In genomic region chr6:135322427-135323201, GRCh38 we compare ENCODE assay signal across 8 cellular contexts.
DNase-seq lines count a peak whose midpoint lies in the region; ATAC-seq and TF ChIP-seq lines count a peak whose summit lies in the region.

No MANE protein-coding gene starts in this region.

- no peak overlapping the region for H3K4me3 Mint-ChIP-seq in activated CD4-positive, alpha-beta memory T cell treated with anti-CD3 and anti-CD28 coated beads for 36 hours
- no peak overlapping the region for H3K4me3 Mint-ChIP-seq in T-cell

- peak; percentile 41 for ATAC-seq in GM18858 (IDR thresholded peaks at IDR 0.05; ENCODE audit: unreplicated experiment)
- ATAC-seq in GM21529 (IDR thresholded peaks at IDR 0.05; ENCODE audit: unreplicated experiment), result peak; percentile 71
- peak; percentile 60 for ATAC-seq in HG03457 (IDR thresholded peaks at IDR 0.05; ENCODE audit: unreplicated experiment)
- ATAC-seq in T-cell (replicated peaks in 1 of 4), result no peak

- H3K4me1 Mint-ChIP-seq in activated CD4-positive, alpha-beta memory T cell treated with anti-CD3 and anti-CD28 coated beads for 36 hours (ENCODE audit: low read depth), result peaks cover 6% of the 10 kb centered on the region
- H3K4me1 Mint-ChIP-seq in T-cell, result peaks cover 5 to 9% (median 6%) of the 10 kb centered on the region in 3 donors

- no peaks in the 10 kb centered on the region for H3K9me3 Mint-ChIP-seq in activated CD4-positive, alpha-beta memory T cell treated with anti-CD3 and anti-CD28 coated beads for 36 hours
- no peaks in the 10 kb centered on the region for H3K9me3 Mint-ChIP-seq in T-cell

- peak; percentile 60 to 64 for DNase-seq in erythroblast (lab: John Stamatoyannopoulos, UW)
- DNase-seq in activated CD4-positive, alpha-beta memory T cell treated with anti-CD3 and anti-CD28 coated beads for 36 hours, result no peak
- DNase-seq in NK-92 treated with Interleukin-12 subunit alpha and Interleukin-12 subunit beta, amount 100 ng/mL, for 24 hours (lab: John Stamatoyannopoulos, UW), result no peak
- DNase-seq in T-cell, result no peak
- DNase-seq in globus pallidus (ENCODE audit: low spot score), result no peak

- intact Hi-C loops in activated CD4-positive, alpha-beta memory T cell treated with anti-CD3 and anti-CD28 coated beads for 36 hours (cut with micrococcal nuclease), result no loop called here

- TF ChIP-seq POLR2A in erythroblast (IDR thresholded peaks at IDR 0.05; ENCODE audit: low read length), result no peak

- POLR2A ChIA-PET in activated CD4-positive, alpha-beta memory T cell treated with anti-CD3 and anti-CD28 coated beads for 36 hours (lab: Charles Lee), result no interaction called here
- POLR2A ChIA-PET in T-cell (lab: Charles Lee), result no interaction called here

- no peak overlapping the region for H3K27ac Mint-ChIP-seq in activated CD4-positive, alpha-beta memory T cell treated with anti-CD3 and anti-CD28 coated beads for 36 hours
- H3K27ac Mint-ChIP-seq in T-cell, result no peak overlapping the region

- CTCF ChIA-PET in activated CD4-positive, alpha-beta memory T cell treated with anti-CD3 and anti-CD28 coated beads for 36 hours (lab: Charles Lee), result interaction anchor here (0.7 kb wide), 1 partner anchor 128 kb away, joined by 5 read pairs; no protein-coding TSS in a partner anchor
- CTCF ChIA-PET in T-cell (lab: Charles Lee), result interaction anchor here (0.5 to 1.1 kb wide), 3 partner anchors 11 to 587 kb away, joined by 3 to 4 read pairs (median 4); no protein-coding TSS in a partner anchor

- no peaks in the 10 kb centered on the region for H3K36me3 Mint-ChIP-seq in activated CD4-positive, alpha-beta memory T cell treated with anti-CD3 and anti-CD28 coated beads for 36 hours
- peaks cover 13% of the 10 kb centered on the region for H3K36me3 Mint-ChIP-seq in T-cell

- H3K27me3 Mint-ChIP-seq in activated CD4-positive, alpha-beta memory T cell treated with anti-CD3 and anti-CD28 coated beads for 36 hours, result no peaks in the 10 kb centered on the region
- no peaks in the 10 kb centered on the region for H3K27me3 Mint-ChIP-seq in T-cell

Comparison
In these comparisons a context has a peak if more than half of its experiments do, and no peak if none do; other contexts are left out.
1. ATAC-seq: peak in GM18858 (single experiment), GM21529 (single experiment) and HG03457 (single experiment); none in T-cell (0 of 4).
2. DNase-seq: peak in erythroblast (2 of 2); none in activated CD4-positive, alpha-beta memory T cell treated with anti-CD3 and anti-CD28 coated beads for 36 hours (single experiment), NK-92 treated with Interleukin-12 subunit alpha and Interleukin-12 subunit beta, amount 100 ng/mL, for 24 hours (single experiment), T-cell (0 of 34) and globus pallidus (single experiment).